22 cellular contexts compared by ENCODE assay signal in genomic region chr21:33110340-33110715, GRCh38. TPM values are rescaled to one million over a fixed set of nuclear protein-coding genes. Genes with fewer than 3 reads are reported as not detected.
"Had no signal": no experiment of that assay in that cellular context is flagged by ENCODE, and none has a peak within 500 bp of the region (broad histone marks: within the 10 kb centered on the region; RNA-seq: fewer than 3 reads in every experiment).

No MANE protein-coding gene starts in this region.

- H3K4me1 ChIP-seq: colonic mucosa, pancreas, psoas muscle had no signal

- H3K4me3 ChIP-seq: colonic mucosa, gastrocnemius medialis, pancreas, psoas muscle, right atrium auricular region had no signal

- FAIRE-seq: keratinocyte, pancreas had no signal

- H3K27ac ChIP-seq: colonic mucosa, gastrocnemius medialis, pancreas, psoas muscle, right atrium auricular region, spleen, transverse colon had no signal

- H3K36me3 Mint-ChIP-seq: activated naive CD4-positive, alpha-beta T cell treated with anti-CD3 and anti-CD28 coated beads, Interleukin-2, amount 10 ng/mL, durations not matched to agents 7 days and 5 days had no signal

- H3K36me3 ChIP-seq: colonic mucosa, gastrocnemius medialis, pancreas, right atrium auricular region, spleen, transverse colon had no signal

- H3K9me3 Mint-ChIP-seq: activated CD4-positive, alpha-beta memory T cell treated with anti-CD3 and anti-CD28 coated beads, Interleukin-2, amount 10 ng/mL, durations not matched to agents 7 days and 5 days; activated CD4-positive, alpha-beta T cell treated with anti-CD3 and anti-CD28 coated beads, Interleukin-2, amount 10 ng/mL, durations not matched to agents 7 days and 5 days; activated naive CD4-positive, alpha-beta T cell treated with anti-CD3 and anti-CD28 coated beads, Interleukin-2, amount 10 ng/mL, durations not matched to agents 7 days and 5 days; activated T-cell treated with anti-CD3 and anti-CD28 coated beads, Interleukin-2, amount 50 U/mL, for 24 hours had no signal

- DNase-seq: activated CD4-positive, alpha-beta T cell treated with anti-CD3 and anti-CD28 coated beads for 1 hour; activated CD4-positive, alpha-beta T cell treated with anti-CD3 and anti-CD28 coated beads, Interleukin-2, amount 10 ng/mL, durations not matched to agents 7 days and 5 days; activated gamma-delta T cell; colonic mucosa; effector memory CD4-positive, alpha-beta T cell; gastrocnemius medialis; left cardiac atrium; left ventricle myocardium superior; pancreas; psoas muscle; transverse colon had no signal

- H3K27ac Mint-ChIP-seq: activated CD4-positive, alpha-beta memory T cell treated with anti-CD3 and anti-CD28 coated beads, Interleukin-2, amount 10 ng/mL, durations not matched to agents 7 days and 5 days; activated CD4-positive, alpha-beta T cell treated with anti-CD3 and anti-CD28 coated beads, Interleukin-2, amount 10 ng/mL, durations not matched to agents 7 days and 5 days; activated naive CD4-positive, alpha-beta T cell treated with anti-CD3 and anti-CD28 coated beads, Interleukin-2, amount 10 ng/mL, durations not matched to agents 7 days and 5 days; activated T-cell treated with anti-CD3 and anti-CD28 coated beads, Interleukin-2, amount 50 U/mL, for 24 hours had no signal

- H3K4me3 Mint-ChIP-seq: activated CD4-positive, alpha-beta memory T cell treated with anti-CD3 and anti-CD28 coated beads, Interleukin-2, amount 10 ng/mL, durations not matched to agents 7 days and 5 days; activated CD4-positive, alpha-beta T cell treated with anti-CD3 and anti-CD28 coated beads, Interleukin-2, amount 10 ng/mL, durations not matched to agents 7 days and 5 days had no signal

- H3K9me3 ChIP-seq: colonic mucosa, gastrocnemius medialis, pancreas, psoas muscle, right atrium auricular region, spleen, transverse colon had no signal

- ATAC-seq: gastrocnemius medialis, left ventricle myocardium superior, pancreas, psoas muscle had no signal

RNA-seq across cellular contexts. Expression of gene OLIG1, which starts 40.4 kb away (rescaled TPM):
- total RNA-seq: activated CD4-positive, alpha-beta memory T cell treated with anti-CD3 and anti-CD28 coated beads, Interleukin-2, amount 10 ng/mL, durations not matched to agents 7 days and 5 days; activated CD4-positive, alpha-beta T cell treated with anti-CD3 and anti-CD28 coated beads, Interleukin-2, amount 10 ng/mL, durations not matched to agents 7 days and 5 days; bronchial epithelial cell; colonic mucosa; lung microvascular endothelial cell; mucosa of gallbladder; right atrium auricular region; T-helper 1 cell treated with Interleukin-12 subunit alpha and Interleukin-12 subunit beta and Interleukin-4 antibody, amounts not matched to agents 30 ng/mL and 1 ng/mL, for 36 hours; transverse colon; urinary bladder had no signal
- polyA plus RNA-seq: keratinocyte, urinary bladder had no signal
